1 cellular context compared by ENCODE assay signal in the genomic region with DNA sequence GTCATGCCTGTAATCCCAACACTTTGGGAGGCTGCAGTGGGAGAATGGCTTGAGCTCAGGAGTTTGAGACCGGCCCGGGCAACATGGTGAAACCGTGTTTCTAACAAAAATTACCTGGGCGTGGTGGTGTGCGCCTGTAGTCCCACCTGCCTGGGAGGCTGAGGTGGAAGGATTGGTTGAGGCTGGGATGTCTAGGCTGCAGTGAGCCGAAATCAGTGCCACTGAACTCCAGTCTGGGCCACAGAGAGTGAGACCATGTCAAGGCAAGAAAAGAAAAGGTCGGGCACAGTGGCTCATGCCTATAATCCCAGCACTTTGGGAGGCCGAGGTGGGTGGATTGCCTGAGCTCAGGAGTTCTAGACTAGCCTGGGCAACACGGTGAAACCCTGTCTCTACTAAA.
TF ChIP-seq lines count a peak whose summit lies in the region.

No MANE protein-coding gene starts in this region.

TF ChIP-seq in HepG2, 621 proteins besides CTCF, POLR2A, EP300 and RAD21:
- no peak for TF ChIP-seq PTBP1 (IDR thresholded peaks at IDR 0.05; ENCODE audit: low read depth, low read length, poor library complexity, severe bottlenecking)
- no peak for TF ChIP-seq SOX13 (IDR thresholded peaks at IDR 0.05)
- no peak for TF ChIP-seq SOX13 (CRISPR knock-in tag; conservative IDR thresholded peaks at IDR 0.05 in 1 of 2, IDR thresholded peaks at IDR 0.05 in 1 of 2)
- no peak for TF ChIP-seq AGO2 (optimal IDR thresholded peaks at IDR 0.05; ENCODE audit: low read depth, low read length)
- TF ChIP-seq ISL2 (CRISPR knock-in tag; IDR thresholded peaks at IDR 0.05): no peak
- TF ChIP-seq RNF2 (conservative IDR thresholded peaks at IDR 0.05; ENCODE audit: low read depth): no peak
- TF ChIP-seq, protein P1, sequence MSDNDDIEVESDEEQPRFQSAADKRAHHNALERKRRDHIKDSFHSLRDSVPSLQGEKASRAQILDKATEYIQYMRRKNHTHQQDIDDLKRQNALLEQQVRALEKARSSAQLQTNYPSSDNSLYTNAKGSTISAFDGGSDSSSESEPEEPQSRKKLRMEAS (IDR thresholded peaks at IDR 0.05): no peak
- TF ChIP-seq GZF1 (CRISPR knock-in tag; IDR thresholded peaks at IDR 0.05): peak; percentile 73; the same call in 1 of the 2 replicates
